12 cellular contexts compared by ENCODE assay signal in genomic region chr9:76904661-76905457, GRCh38. TPM values are rescaled to one million over a fixed set of nuclear protein-coding genes. Genes with fewer than 3 reads are reported as not detected.
DNase-seq lines count a peak whose midpoint lies in the region; ATAC-seq and TF ChIP-seq lines count a peak whose summit lies in the region.
"Had no signal": no experiment of that assay in that cellular context is flagged by ENCODE, and none has a peak within 500 bp of the region (broad histone marks: within the 10 kb centered on the region; RNA-seq: fewer than 3 reads in every experiment).

No MANE protein-coding gene starts in this region.

- H3K36me3 ChIP-seq in MG63 (no peaks in the 10 kb centered on the region), endodermal cell (ENCODE audit: control insufficient read depth, insufficient read depth, low read length) (no peaks in the 10 kb centered on the region), neural cell (ENCODE audit: insufficient read depth, low read length) (no peaks in the 10 kb centered on the region)

- H3K4me3 ChIP-seq in MG63 (peak overlapping the region; percentile 57), endodermal cell (ENCODE audit: low read length) (peak overlapping the region; percentile 85), neural cell (ENCODE audit: low read length) (peak overlapping the region; percentile 70)

- DNase-seq in MG63, result no peak
- DNase-seq in endodermal cell, result no peak
- no peak for DNase-seq in HEK293T (ENCODE audit: extremely low spot score)
- no peak for DNase-seq in naive thymus-derived CD8-positive, alpha-beta T cell
- DNase-seq: COR-L47; NCI-H2227 treated with DMSO at 0.1 percent for 48 hours; stimulated activated CD4-positive, alpha-beta T cell treated with anti-CD3 and anti-CD28 coated beads, Interleukin-2, amount 100 ng/mL, for 24 hours had no signal

- no peak overlapping the region for H3K27ac Mint-ChIP-seq in endodermal cell
- no peak overlapping the region for H3K27ac Mint-ChIP-seq in naive thymus-derived CD8-positive, alpha-beta T cell
- H3K27ac Mint-ChIP-seq: activated naive CD4-positive, alpha-beta T cell treated with anti-CD3 and anti-CD28 coated beads, Interleukin-2, amount 50 U/mL, for 24 hours had no signal

- H3K27ac ChIP-seq in 22Rv1 (peak overlapping the region; percentile 46), endodermal cell (ENCODE audit: low read depth, low read length) (no peak overlapping the region), neural cell (ENCODE audit: low read length) (no peak overlapping the region)

- WGBS in endodermal cell (ENCODE audit: insufficient coverage in 1 of 2, insufficient read length in 1 of 2), 2 experiments, result 75 to 78% methylated on average over 6 to 8 of the region's 8 CpGs

- H3K79me2 ChIP-seq in neural cell (replicated peaks; ENCODE audit: insufficient read depth, low read length), result no peaks in the 10 kb centered on the region

- H3K4me1 Mint-ChIP-seq in endodermal cell, result peaks cover 15% of the 10 kb centered on the region
- peaks cover 0 to 6% (median 1%) of the 10 kb centered on the region in 4 donors for H3K4me1 Mint-ChIP-seq in naive thymus-derived CD8-positive, alpha-beta T cell
- H3K4me1 Mint-ChIP-seq: activated naive CD4-positive, alpha-beta T cell treated with anti-CD3 and anti-CD28 coated beads, Interleukin-2, amount 50 U/mL, for 24 hours had no signal

- H3K9me2 ChIP-seq in neural cell (ENCODE audit: insufficient read depth, low read length), result no peaks in the 10 kb centered on the region

- CTCF ChIA-PET in HEK293T (lab: Yijun Ruan, JAX), result interaction anchor here (0.5 kb wide), 1 partner anchor 39 kb away, joined by 4 read pairs; no protein-coding TSS in a partner anchor

- H3K9me3 ChIP-seq in MG63 (no peaks in the 10 kb centered on the region), endodermal cell (ENCODE audit: control insufficient read depth, low read length) (no peaks in the 10 kb centered on the region), neural cell (ENCODE audit: low read length) (no peaks in the 10 kb centered on the region)

- H3K27me3 Mint-ChIP-seq in endodermal cell (ENCODE audit: insufficient read depth), result peaks cover 84% of the 10 kb centered on the region
- peaks cover 40 to 78% (median 49%) of the 10 kb centered on the region in 5 donors for H3K27me3 Mint-ChIP-seq in naive thymus-derived CD8-positive, alpha-beta T cell

- peak overlapping the region; percentile 74 for H3K4me3 Mint-ChIP-seq in endodermal cell
- H3K4me3 Mint-ChIP-seq in naive thymus-derived CD8-positive, alpha-beta T cell, result no peak overlapping the region
- H3K4me3 Mint-ChIP-seq: activated naive CD4-positive, alpha-beta T cell treated with anti-CD3 and anti-CD28 coated beads, Interleukin-2, amount 50 U/mL, for 24 hours had no signal

- peaks cover 4% of the 10 kb centered on the region for H3K4me1 ChIP-seq in endodermal cell (ENCODE audit: control insufficient read depth, insufficient read depth, low read length)

- H3F3A ChIP-seq in neural cell (ENCODE audit: insufficient read depth, low read length, poor library complexity, severe bottlenecking), result no peaks in the 10 kb centered on the region

- ATAC-seq in GM21447 (IDR thresholded peaks at IDR 0.05; ENCODE audit: unreplicated experiment) (no peak), HG02798 (IDR thresholded peaks at IDR 0.05; ENCODE audit: poor library complexity, unreplicated experiment) (no peak)
- ATAC-seq in naive thymus-derived CD8-positive, alpha-beta T cell, result no peak

- H3K36me3 Mint-ChIP-seq in endodermal cell (ENCODE audit: low read depth), result no peaks in the 10 kb centered on the region
- no peaks in the 10 kb centered on the region for H3K36me3 Mint-ChIP-seq in naive thymus-derived CD8-positive, alpha-beta T cell
- H3K36me3 Mint-ChIP-seq: activated naive CD4-positive, alpha-beta T cell treated with anti-CD3 and anti-CD28 coated beads, Interleukin-2, amount 50 U/mL, for 24 hours had no signal

- H3K27me3 ChIP-seq in MG63 (no peaks in the 10 kb centered on the region), endodermal cell (ENCODE audit: control insufficient read depth, insufficient read depth, low read length, poor library complexity, severe bottlenecking) (peaks cover 60% of the 10 kb centered on the region), neural cell (ENCODE audit: insufficient read depth, low read depth, low read length) (peaks cover 44% of the 10 kb centered on the region)

- no peak for TF ChIP-seq RAD21 in neural cell (conservative IDR thresholded peaks at IDR 0.05)

- no peaks in the 10 kb centered on the region for H4K20me1 ChIP-seq in neural cell (ENCODE audit: insufficient read depth)

- no peak overlapping the region for H2AFZ ChIP-seq in neural cell (ENCODE audit: low read depth, low read length)

- POLR2A ChIA-PET in HEK293T (lab: Yijun Ruan, JAX), result no interaction called here
- POLR2A ChIA-PET in naive thymus-derived CD8-positive, alpha-beta T cell (lab: Charles Lee), result no interaction called here

- TF ChIP-seq EP300 in neural cell (conservative IDR thresholded peaks at IDR 0.05; ENCODE audit: poor library complexity, severe bottlenecking), result no peak

- TF ChIP-seq CTCF in 22Rv1 (IDR thresholded peaks at IDR 0.05) (no peak), endodermal cell (conservative IDR thresholded peaks at IDR 0.05) (no peak), neural cell (IDR thresholded peaks at IDR 0.05; ENCODE audit: poor library complexity, severe bottlenecking) (no peak)

- peak overlapping the region; percentile 72 for H3K4me2 ChIP-seq in neural cell (ENCODE audit: low read length)

- peaks cover 1% of the 10 kb centered on the region for H3K9me3 Mint-ChIP-seq in endodermal cell
- H3K9me3 Mint-ChIP-seq in naive thymus-derived CD8-positive, alpha-beta T cell, result peaks cover 0 to 6% (median 0%) of the 10 kb centered on the region in 9 donors
- H3K9me3 Mint-ChIP-seq: activated naive CD4-positive, alpha-beta T cell treated with anti-CD3 and anti-CD28 coated beads, Interleukin-2, amount 50 U/mL, for 24 hours had no signal

- H3K9ac ChIP-seq in endodermal cell (ENCODE audit: extremely low read depth, low read length, poor library complexity, severe bottlenecking) (no peak overlapping the region), neural cell (ENCODE audit: low read length) (no peak overlapping the region)

TF ChIP-seq in neural cell, 6 proteins besides CTCF, POLR2A, EP300 and RAD21:
- no peak for TF ChIP-seq SMC3 (conservative IDR thresholded peaks at IDR 0.05; ENCODE audit: poor library complexity)

TF ChIP-seq in HEK293T, 16 proteins besides CTCF, POLR2A, EP300 and RAD21:
- no peak for TF ChIP-seq ELF4 (IDR thresholded peaks at IDR 0.05)
- no peak for TF ChIP-seq BHLHE40 (IDR thresholded peaks at IDR 0.05; ENCODE audit: borderline replicate concordance)
- no peak for TF ChIP-seq FOXM1 (IDR thresholded peaks at IDR 0.05; ENCODE audit: borderline replicate concordance)
- TF ChIP-seq FOXA1 (IDR thresholded peaks at IDR 0.05), result no peak
- no peak for TF ChIP-seq L3MBTL2 (conservative IDR thresholded peaks at IDR 0.05)
- no peak for TF ChIP-seq CTBP1 (IDR thresholded peaks at IDR 0.05; ENCODE audit: borderline replicate concordance)
- no peak for TF ChIP-seq SUZ12 (IDR thresholded peaks at IDR 0.05)

RNA-seq across cellular contexts. Expression of gene PRUNE2, which starts 1.1 kb away (rescaled TPM):
- total RNA-seq in MG63 (2014; rRNA removed; shearing (Covaris generic); ENCODE audit: low replicate concordance), result 2.7 and 24.2 TPM in 2 replicates
- 1 to 10 TPM; 4.1 to 6.8 TPM for total RNA-seq in endodermal cell
- polyA plus RNA-seq in endodermal cell (2013, experiment 1 of 2), result 9.0 TPM
- 6.9 TPM for polyA plus RNA-seq in endodermal cell (2013, experiment 2 of 2)
- polyA plus RNA-seq in neural cell, result 9.7 TPM in 2 replicates
- polyA minus RNA-seq in neural cell, result 10.5 and 22.6 TPM in 2 replicates
- total RNA-seq in naive thymus-derived CD8-positive, alpha-beta T cell, result not detected
- not detected for polyA plus RNA-seq in naive thymus-derived CD8-positive, alpha-beta T cell
